1 cellular context compared by ENCODE assay signal in the genomic region with DNA sequence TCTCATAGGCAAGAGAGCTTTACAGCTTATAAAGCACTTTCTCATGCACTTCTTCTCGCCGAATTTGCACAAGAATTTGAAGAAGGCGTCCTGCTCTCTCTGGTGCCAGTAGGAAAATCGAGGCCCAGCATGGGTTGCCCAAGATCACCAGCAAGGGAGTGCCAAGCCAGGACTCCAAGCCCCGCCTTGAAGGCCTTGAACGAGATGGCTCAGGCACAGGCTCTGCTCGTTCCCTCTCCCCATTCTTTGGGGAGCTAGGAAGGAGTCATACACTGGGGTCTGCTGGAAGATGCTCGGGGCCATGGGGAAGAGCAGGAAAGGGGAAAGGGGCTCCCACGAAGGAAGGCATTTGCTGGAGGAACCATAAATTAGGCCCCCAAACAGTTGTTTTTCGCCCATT.
TF ChIP-seq lines count a peak whose summit lies in the region.

No MANE protein-coding gene starts in this region.

TF ChIP-seq in WTC11, 78 proteins besides CTCF, POLR2A, EP300 and RAD21 (continued from another document):
- TF ChIP-seq, protein P1, sequence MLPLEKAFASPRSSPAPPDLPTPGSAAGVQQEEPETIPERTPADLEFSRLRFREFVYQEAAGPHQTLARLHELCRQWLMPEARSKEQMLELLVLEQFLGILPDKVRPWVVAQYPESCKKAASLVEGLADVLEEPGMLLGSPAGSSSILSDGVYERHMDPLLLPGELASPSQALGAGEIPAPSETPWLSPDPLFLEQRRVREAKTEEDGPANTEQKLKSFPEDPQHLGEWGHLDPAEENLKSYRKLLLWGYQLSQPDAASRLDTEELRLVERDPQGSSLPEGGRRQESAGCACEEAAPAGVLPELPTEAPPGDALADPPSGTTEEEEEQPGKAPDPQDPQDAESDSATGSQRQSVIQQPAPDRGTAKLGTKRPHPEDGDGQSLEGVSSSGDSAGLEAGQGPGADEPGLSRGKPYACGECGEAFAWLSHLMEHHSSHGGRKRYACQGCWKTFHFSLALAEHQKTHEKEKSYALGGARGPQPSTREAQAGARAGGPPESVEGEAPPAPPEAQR (CRISPR knock-in tag; IDR thresholded peaks at IDR 0.05) = no peak
- no peak for TF ChIP-seq FOXJ3 (CRISPR knock-in tag; IDR thresholded peaks at IDR 0.05; ENCODE audit: borderline replicate concordance)
- TF ChIP-seq, protein P2, sequence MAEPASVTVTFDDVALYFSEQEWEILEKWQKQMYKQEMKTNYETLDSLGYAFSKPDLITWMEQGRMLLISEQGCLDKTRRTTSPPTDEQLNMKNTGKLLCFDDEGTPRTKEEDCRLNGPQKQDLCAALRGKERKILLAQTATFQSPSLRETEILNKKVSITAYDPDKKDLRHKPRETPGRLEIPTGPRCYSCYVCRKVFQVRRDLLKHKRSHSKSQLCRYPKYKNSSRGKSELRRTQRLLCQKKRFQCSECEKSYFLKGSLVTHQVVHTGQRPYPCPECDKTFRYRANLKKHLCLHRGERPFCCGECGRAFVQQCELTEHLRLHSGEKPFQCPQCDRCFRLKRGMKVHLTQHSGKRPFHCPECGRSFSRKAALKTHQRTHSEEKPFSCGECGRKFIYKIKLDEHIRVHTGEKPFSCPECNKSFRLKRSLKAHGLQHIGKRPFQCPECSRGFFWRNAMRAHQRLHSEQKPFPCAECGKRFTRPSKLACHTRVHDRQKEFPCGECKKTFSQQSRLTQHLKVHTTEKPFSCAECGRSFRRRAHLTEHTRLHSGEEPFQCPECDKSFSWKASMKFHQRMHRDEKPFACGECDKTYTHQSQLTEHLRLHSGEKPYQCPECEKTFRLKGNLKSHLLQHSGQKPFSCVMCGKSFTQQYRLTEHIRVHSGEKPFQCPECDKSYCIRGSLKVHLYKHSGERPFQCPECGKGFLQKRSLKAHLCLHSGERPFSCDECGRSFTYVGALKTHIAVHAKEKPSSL (CRISPR knock-in tag; conservative IDR thresholded peaks at IDR 0.05) = no peak
